In the genomic region with DNA sequence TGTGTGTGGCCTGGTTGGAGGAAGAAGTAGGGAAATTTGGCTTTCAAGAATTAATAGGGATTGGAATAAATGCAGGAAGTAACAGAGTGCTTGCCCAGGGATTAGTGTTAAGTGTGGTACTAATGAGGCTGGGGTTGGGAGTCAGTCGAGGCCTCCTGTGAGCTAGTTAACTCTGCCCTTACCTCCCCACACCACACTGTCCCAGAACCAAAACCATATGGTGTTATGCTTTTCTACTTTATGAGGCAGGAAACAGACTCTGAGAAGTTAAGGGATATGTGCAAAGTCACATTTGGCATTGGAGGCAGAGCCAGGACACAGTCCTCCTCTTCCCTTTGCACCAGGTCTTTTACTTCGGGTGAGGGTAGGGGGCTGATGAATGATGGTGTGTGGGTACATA, we compare ENCODE assay signal across 32 cellular contexts. TPM values are rescaled to one million over a fixed set of nuclear protein-coding genes. Genes with fewer than 3 reads are reported as not detected.
DNase-seq lines count a peak whose midpoint lies in the region; ATAC-seq, FAIRE-seq and TF ChIP-seq lines count a peak whose summit lies in the region.
"Had no signal": no experiment of that assay in that cellular context is flagged by ENCODE, and none has a peak within 500 bp of the region (broad histone marks: within the 10 kb centered on the region; RNA-seq: fewer than 3 reads in every experiment).

No MANE protein-coding gene starts in this region.

- TF ChIP-seq POLR2A in H54 (IDR thresholded peaks at IDR 0.05; ENCODE audit: low read depth, low read length) = no peak

- H3K4me3 ChIP-seq in fibroblast of villous mesenchyme (ENCODE audit: low read depth, low read length) = no peak overlapping the region
- H3K4me3 ChIP-seq: breast epithelium, GM12878, lung, mucosa of descending colon, SJCRH30, suprapubic skin had no signal

- FAIRE-seq in H54 (lab: Jason Lieb, UNC) = no peak
- FAIRE-seq: endothelial cell of umbilical vein, GM12878 had no signal

- DNase-seq in NCI-H2171 treated with DMSO at 0.1 percent for 48 hours (lab: John Stamatoyannopoulos, UW) = peak; percentile 23
- no peak for DNase-seq in NCI-H2171 (lab: John Stamatoyannopoulos, UW)
- peak; percentile 45 for DNase-seq in NCI-H69 (lab: John Stamatoyannopoulos, UW)
- DNase-seq in fibroblast of villous mesenchyme (ENCODE audit: low read depth) = peak; percentile 16
- DNase-seq in NOMO-1 treated with dmso at 0.1 percent for 144 hours (lab: John Stamatoyannopoulos, UW; ENCODE audit: unreplicated experiment) = no peak
- no peak for DNase-seq in H54 (ENCODE audit: insufficient read length, low spot score)
- DNase-seq: activated B cell treated with CpG ODN at 0.5 μM for 24 hours; activated CD4-positive, alpha-beta T cell treated with anti-CD3 and anti-CD28 coated beads, Interleukin-2, amount 50 U/mL, for 1 hour; activated gamma-delta T cell; activated naive CD8-positive, alpha-beta T cell treated with anti-CD3 and anti-CD28 coated beads for 36 hours; activated T-cell treated with anti-CD3 and anti-CD28 coated beads, Interleukin-2, amount 50 U/mL, for 24 hours; anterior cingulate cortex; CD4-positive, alpha-beta T cell; hypothalamus; Karpas-422; mucosa of descending colon; natural killer cell; NCI-H1417; NCI-H2081 treated with DMSO at 0.1 percent for 48 hours; NCI-H345; RPMI8226; SJCRH30; stimulated activated naive CD4-positive, alpha-beta T cell treated with Interleukin-2 at 50 U/mL for 16 hours; T-cell had no signal

- no peak for ATAC-seq in HG02870 (IDR thresholded peaks at IDR 0.05; ENCODE audit: unreplicated experiment)
- no peak for ATAC-seq in GM18867 (IDR thresholded peaks at IDR 0.05; ENCODE audit: unreplicated experiment)
- ATAC-seq: GM12878, mucosa of descending colon, natural killer cell, T-cell had no signal

- no peak for TF ChIP-seq CTCF in fibroblast of villous mesenchyme (IDR thresholded peaks at IDR 0.05; ENCODE audit: insufficient read depth, low read depth, low read length)

RNA-seq across cellular contexts. Expression of gene PELI2, which starts 41.8 kb away (rescaled TPM):
- 3.0 and 5.2 TPM in 2 replicates for total RNA-seq in fibroblast of villous mesenchyme
- total RNA-seq: A172 had no signal

Comparison
In these comparisons a context has a peak if more than half of its experiments do, and no peak if none do; other contexts are left out.
1. DNase-seq: peak in NCI-H2171 treated with DMSO at 0.1 percent for 48 hours (single experiment), NCI-H69 (single experiment) and fibroblast of villous mesenchyme (single experiment); none in NCI-H2171 (single experiment), NOMO-1 treated with dmso at 0.1 percent for 144 hours (single experiment) and H54 (single experiment).